In the genomic region with DNA sequence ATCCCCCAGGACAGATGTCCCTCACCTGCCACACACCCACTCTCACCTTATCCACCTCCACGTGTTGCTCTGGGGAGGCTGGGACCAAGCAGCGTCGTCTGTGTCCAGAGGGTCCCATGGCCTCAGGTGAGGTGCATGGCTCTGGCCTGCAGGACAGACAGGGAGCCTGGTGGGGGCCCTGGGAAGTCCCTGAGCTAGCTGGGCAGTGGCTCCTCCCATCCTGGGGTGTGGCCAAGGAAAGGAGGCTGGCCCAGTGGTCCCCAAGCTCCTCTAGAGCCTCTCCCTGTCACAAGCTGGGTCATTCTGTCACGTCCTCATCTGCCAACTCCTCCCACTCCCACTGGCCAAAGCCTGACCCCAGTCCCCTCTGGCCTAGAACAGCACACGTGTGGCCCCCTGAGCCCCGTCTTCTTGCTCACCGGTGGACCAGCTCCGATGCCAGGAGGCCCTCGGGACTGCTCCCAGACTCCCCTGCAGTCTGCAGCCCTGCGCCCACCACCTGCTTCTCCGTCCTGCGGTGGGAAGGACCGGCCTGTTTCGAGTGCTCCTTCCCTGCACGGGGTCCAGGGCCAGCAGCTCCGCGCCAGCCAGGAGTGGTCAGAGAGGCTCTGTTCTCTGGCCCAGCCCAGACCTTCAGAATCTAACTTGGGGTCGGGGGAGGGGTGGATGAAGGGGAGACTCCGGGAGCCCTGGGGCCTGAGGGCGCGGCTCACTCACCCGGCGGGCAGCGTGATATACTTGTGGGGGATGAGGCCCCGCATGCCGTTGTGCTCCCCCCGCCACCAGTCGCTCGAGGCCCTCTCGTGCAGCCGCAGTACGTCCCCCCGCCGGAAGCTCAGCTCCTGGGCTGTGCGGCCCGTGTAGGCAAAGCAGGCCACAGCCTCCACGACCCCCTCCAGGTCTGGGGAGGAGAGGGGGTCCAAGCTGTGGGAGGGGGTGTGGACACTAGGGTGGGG, we compare ENCODE assay signal across 11 cellular contexts. TPM values are rescaled to one million over a fixed set of nuclear protein-coding genes. Genes with fewer than 3 reads are reported as not detected.
DNase-seq lines count a peak whose midpoint lies in the region; ATAC-seq and TF ChIP-seq lines count a peak whose summit lies in the region.
"Had no signal": no experiment of that assay in that cellular context is flagged by ENCODE, and none has a peak within 500 bp of the region (broad histone marks: within the 10 kb centered on the region; RNA-seq: fewer than 3 reads in every experiment).

No MANE protein-coding gene starts in this region.

- H3K27ac Mint-ChIP-seq in chondrocyte (ENCODE audit: unreplicated experiment), result no peak overlapping the region

- DNase-seq in GM10266 (ENCODE audit: extremely low spot score) (peak; percentile 71), chondrocyte (ENCODE audit: low spot score) (peak; percentile 88), SJCRH30 (no peak), NCI-H1436 (lab: John Stamatoyannopoulos, UW) (no peak), midbrain (lab: John Stamatoyannopoulos, UW) (no peak)
- DNase-seq: DND-41, islet precursor cell, NCI-H2081 had no signal

- no peaks in the 10 kb centered on the region for H3K4me1 ChIP-seq in SJCRH30

- H3K36me3 Mint-ChIP-seq in chondrocyte (ENCODE audit: low read depth), result no peaks in the 10 kb centered on the region

- H3K4me3 Mint-ChIP-seq in chondrocyte (ENCODE audit: unreplicated experiment), result no peak overlapping the region

- TF ChIP-seq CTCF in GM10266 (IDR thresholded peaks at IDR 0.05; ENCODE audit: control insufficient read depth, insufficient read depth, low read depth, missing control alignments), result no peak
- TF ChIP-seq CTCF in chondrocyte (IDR thresholded peaks at IDR 0.05), result no peak

- H3K27me3 Mint-ChIP-seq in chondrocyte (ENCODE audit: low read depth), result no peaks in the 10 kb centered on the region

- H3K36me3 ChIP-seq in SJCRH30, result no peaks in the 10 kb centered on the region
- H3K36me3 ChIP-seq: thoracic aorta had no signal

- no peaks in the 10 kb centered on the region for H3K9me3 Mint-ChIP-seq in chondrocyte (ENCODE audit: low read depth)

- no peaks in the 10 kb centered on the region for H3K4me1 Mint-ChIP-seq in chondrocyte (ENCODE audit: low read depth)

- H3K9me3 ChIP-seq in SJCRH30 (replicated peaks), result no peaks in the 10 kb centered on the region
- H3K9me3 ChIP-seq: thoracic aorta had no signal

- H3K27me3 ChIP-seq in SJCRH30, result no peaks in the 10 kb centered on the region

- peak; percentile 49 for ATAC-seq in HG02852 (IDR thresholded peaks at IDR 0.05; ENCODE audit: unreplicated experiment)

- H3K4me3 ChIP-seq in SJCRH30, result no peak overlapping the region
- H3K4me3 ChIP-seq: thoracic aorta had no signal

- H3K27ac ChIP-seq in SJCRH30, result no peak overlapping the region
- H3K27ac ChIP-seq: thoracic aorta had no signal

RNA-seq across cellular contexts. Expression of a gene that starts 4.8 kb away (rescaled TPM):
- total RNA-seq in chondrocyte, result not detected in 3 replicates
- not detected in 2 replicates for total RNA-seq in SJCRH30 (2014; rRNA removed; shearing (Covaris generic))
- total RNA-seq: osteoblast, thoracic aorta had no signal

RNA-seq across cellular contexts. Expression of a gene that starts 16.8 kb away (rescaled TPM):
- 2.8 to 3.7 TPM (median 3.1 TPM) in 3 replicates for total RNA-seq in chondrocyte
- total RNA-seq in SJCRH30 (2014; rRNA removed; shearing (Covaris generic)), result 7.7 and 8.2 TPM in 2 replicates

RNA-seq across cellular contexts. Expression of a gene that starts 23.3 kb away (rescaled TPM):
- total RNA-seq in chondrocyte, result 2.2 to 2.9 TPM (median 2.5 TPM) in 3 replicates
- total RNA-seq in SJCRH30 (2014; rRNA removed; shearing (Covaris generic)), result 14.2 and 14.7 TPM in 2 replicates

RNA-seq across cellular contexts. Expression of a gene that starts 25.5 kb away (rescaled TPM):
- total RNA-seq in chondrocyte, result 89.5 to 99.8 TPM (median 91.4 TPM) in 3 replicates
- total RNA-seq in SJCRH30 (2014; rRNA removed; shearing (Covaris generic)), result 58.6 and 69.6 TPM in 2 replicates

RNA-seq across cellular contexts. Expression of a gene that starts 35.1 kb away (rescaled TPM):
- 6.5 to 13.4 TPM (median 13.1 TPM) in 3 replicates for total RNA-seq in chondrocyte
- total RNA-seq in SJCRH30 (2014; rRNA removed; shearing (Covaris generic)), result 0.18 TPM in 1 of 2 replicates, not detected in the other

Comparison
In these comparisons a context has a peak if more than half of its experiments do, and no peak if none do; other contexts are left out.
1. DNase-seq: peak in GM10266 (single experiment) and chondrocyte (single experiment); none in SJCRH30 (0 of 2), NCI-H1436 (single experiment) and midbrain (single experiment).